23 cellular contexts compared by ENCODE assay signal in genomic region chrX:52220936-52221335, GRCh38. TPM values are rescaled to one million over a fixed set of nuclear protein-coding genes. Genes with fewer than 3 reads are reported as not detected.
DNase-seq lines count a peak whose midpoint lies in the region; ATAC-seq, FAIRE-seq and TF ChIP-seq lines count a peak whose summit lies in the region.
"Had no signal": no experiment of that assay in that cellular context is flagged by ENCODE, and none has a peak within 500 bp of the region (broad histone marks: within the 10 kb centered on the region; RNA-seq: fewer than 3 reads in every experiment).

No MANE protein-coding gene starts in this region.

- no peaks in the 10 kb centered on the region for H3K36me3 Mint-ChIP-seq in activated T-helper 1 cell treated with anti-CD3 and anti-CD28 coated beads, Interleukin-12 subunit alpha, Interleukin-12 subunit beta, Interleukin-2, Interleukin-4 antibody, amounts not matched to agents 30 ng/mL and 10 ng/mL and 1 ng/mL, durations not matched to agents 14 hours and 24 hours and 36 hours (ENCODE audit: low read depth)
- H3K36me3 Mint-ChIP-seq in neural progenitor cell, result no peaks in the 10 kb centered on the region
- H3K36me3 Mint-ChIP-seq: CD8-positive, alpha-beta T cell had no signal

- H3K27me3 Mint-ChIP-seq in activated T-helper 1 cell treated with anti-CD3 and anti-CD28 coated beads, Interleukin-12 subunit alpha, Interleukin-12 subunit beta, Interleukin-2, Interleukin-4 antibody, amounts not matched to agents 30 ng/mL and 10 ng/mL and 1 ng/mL, durations not matched to agents 14 hours and 24 hours and 36 hours (ENCODE audit: insufficient read depth), result no peaks in the 10 kb centered on the region
- peaks cover 2% of the 10 kb centered on the region for H3K27me3 Mint-ChIP-seq in neural progenitor cell (ENCODE audit: insufficient read depth, low read depth)

- FAIRE-seq in A549 (lab: Jason Lieb, UNC) (no peak), colon (lab: Jason Lieb, UNC) (peak; percentile 85)
- FAIRE-seq: A204.1, D721Med, G401.6, GM12891, GM19239 had no signal

- H3K4me1 ChIP-seq in A549 (no peaks in the 10 kb centered on the region), HCT116 (ENCODE audit: control insufficient read depth in 1 of 2, insufficient read depth in 2 of 2, low read length in 2 of 2) (no peaks in the 10 kb centered on the region), neural progenitor cell (peaks cover 6% of the 10 kb centered on the region)
- H3K4me1 ChIP-seq: BLaER1 treated with 17β-estradiol and CSF1 and Interleukin-3, amounts not matched to agents 10 nM and 100 nM; Caco-2 had no signal

- no peaks in the 10 kb centered on the region for H3F3A ChIP-seq in neural progenitor cell (ENCODE audit: low read depth)

- POLR2A ChIA-PET in A549 (lab: Yijun Ruan, JAX), result no interaction called here
- POLR2A ChIA-PET in HCT116 (lab: Charles Lee), result no interaction called here

- no peak overlapping the region for H3K27ac Mint-ChIP-seq in activated T-helper 1 cell treated with anti-CD3 and anti-CD28 coated beads, Interleukin-12 subunit alpha, Interleukin-12 subunit beta, Interleukin-2, Interleukin-4 antibody, amounts not matched to agents 30 ng/mL and 10 ng/mL and 1 ng/mL, durations not matched to agents 14 hours and 24 hours and 36 hours
- no peak overlapping the region for H3K27ac Mint-ChIP-seq in neural progenitor cell
- H3K27ac Mint-ChIP-seq: B cell; CD4-positive, alpha-beta T cell; CD8-positive, alpha-beta T cell had no signal

- DNase-seq in A549 (ENCODE audit: low read depth in 1 of 2, low spot score in 1 of 2), result no peak
- DNase-seq in HCT116 (ENCODE audit: low read depth, low spot score), result no peak
- no peak for DNase-seq in activated T-helper 1 cell treated with anti-CD3 and anti-CD28 coated beads, Interleukin-12 subunit alpha, Interleukin-12 subunit beta, Interleukin-2, Interleukin-4 antibody, amounts not matched to agents 30 ng/mL and 10 ng/mL and 1 ng/mL, durations not matched to agents 14 hours and 24 hours and 36 hours (ENCODE audit: low spot score)
- no peak for DNase-seq in neural progenitor cell (ENCODE audit: low spot score)
- no peak for DNase-seq in dermis blood vessel endothelial cell
- DNase-seq: 8988T; AML-193; Caco-2; Calu3; CD4-positive, alpha-beta T cell; CD8-positive, alpha-beta T cell; DMS79 treated with DMSO at 0.1 percent for 48 hours; GF-D8 had no signal

- no peaks in the 10 kb centered on the region for H3K4me1 Mint-ChIP-seq in activated T-helper 1 cell treated with anti-CD3 and anti-CD28 coated beads, Interleukin-12 subunit alpha, Interleukin-12 subunit beta, Interleukin-2, Interleukin-4 antibody, amounts not matched to agents 30 ng/mL and 10 ng/mL and 1 ng/mL, durations not matched to agents 14 hours and 24 hours and 36 hours (ENCODE audit: low read depth)
- H3K4me1 Mint-ChIP-seq in neural progenitor cell, result no peaks in the 10 kb centered on the region
- H3K4me1 Mint-ChIP-seq: B cell had no signal

- H3K9me2 ChIP-seq in HCT116 (ENCODE audit: insufficient read depth), result no peaks in the 10 kb centered on the region

- H3K36me3 ChIP-seq in HCT116 (ENCODE audit: control insufficient read depth in 1 of 2, insufficient read depth in 2 of 2, low read length in 2 of 2) (no peaks in the 10 kb centered on the region), neural progenitor cell (no peaks in the 10 kb centered on the region)
- H3K36me3 ChIP-seq: BLaER1 treated with 17β-estradiol and CSF1 and Interleukin-3, amounts not matched to agents 10 nM and 100 nM had no signal

- H3K79me2 ChIP-seq in HCT116 (ENCODE audit: insufficient read depth, low read length) (no peaks in the 10 kb centered on the region), neural progenitor cell (ENCODE audit: low read depth) (no peaks in the 10 kb centered on the region)

- H4K20me1 ChIP-seq in HCT116 (ENCODE audit: insufficient read depth), result no peaks in the 10 kb centered on the region
- H4K20me1 ChIP-seq in neural progenitor cell (ENCODE audit: low read depth), result no peaks in the 10 kb centered on the region
- H4K20me1 ChIP-seq: BLaER1 treated with 17β-estradiol and CSF1 and Interleukin-3, amounts not matched to agents 10 nM and 100 nM had no signal

- H3K4me3 ChIP-seq in A549 (no peak overlapping the region), HCT116 (replicated peaks in 1 of 2; ENCODE audit: low read depth in 1 of 2, low read length in 2 of 2) (no peak overlapping the region), neural progenitor cell (no peak overlapping the region)
- H3K4me3 ChIP-seq: BLaER1 treated with 17β-estradiol and CSF1 and Interleukin-3, amounts not matched to agents 10 nM and 100 nM had no signal

- H3K9me3 ChIP-seq in A549 (no peaks in the 10 kb centered on the region), HCT116 (ENCODE audit: control insufficient read depth in 1 of 2, insufficient read depth in 1 of 2, low read depth in 1 of 2, low read length in 2 of 2) (no peaks in the 10 kb centered on the region), neural progenitor cell (ENCODE audit: low read depth) (no peaks in the 10 kb centered on the region)
- H3K9me3 ChIP-seq: Caco-2 had no signal

- H3K27ac ChIP-seq in A549 (no peak overlapping the region), HCT116 (ENCODE audit: low read depth, low read length) (no peak overlapping the region), neural progenitor cell (no peak overlapping the region)
- H3K27ac ChIP-seq: BLaER1 treated with 17β-estradiol and CSF1 and Interleukin-3, amounts not matched to agents 10 nM and 100 nM; C4-2B had no signal

- H2AFZ ChIP-seq in HCT116 (ENCODE audit: low read depth, low read length, poor library complexity, severe bottlenecking) (no peak overlapping the region), neural progenitor cell (replicated peaks) (no peak overlapping the region)

- no peak for TF ChIP-seq EP300 in A549 (IDR thresholded peaks at IDR 0.05)
- no peak for TF ChIP-seq EP300 in Ishikawa (IDR thresholded peaks at IDR 0.05; ENCODE audit: borderline replicate concordance)

- H3K9ac ChIP-seq in HCT116 (ENCODE audit: low read length) (no peak overlapping the region), neural progenitor cell (no peak overlapping the region)
- H3K9ac ChIP-seq: BLaER1 treated with 17β-estradiol and CSF1 and Interleukin-3, amounts not matched to agents 10 nM and 100 nM had no signal

- H3K27me3 ChIP-seq in HCT116 (ENCODE audit: insufficient read depth, low read length), result no peaks in the 10 kb centered on the region
- H3K27me3 ChIP-seq in neural progenitor cell, result no peaks in the 10 kb centered on the region

- intact Hi-C loops in HCT116 (cut with micrococcal nuclease), result no loop called here
- intact Hi-C loops in activated T-helper 1 cell treated with anti-CD3 and anti-CD28 coated beads, Interleukin-12 subunit alpha, Interleukin-12 subunit beta, Interleukin-2, Interleukin-4 antibody, amounts not matched to agents 30 ng/mL and 10 ng/mL and 1 ng/mL, durations not matched to agents 14 hours and 24 hours and 36 hours (cut with micrococcal nuclease), result no loop called here

- H3K9me3 Mint-ChIP-seq in activated T-helper 1 cell treated with anti-CD3 and anti-CD28 coated beads, Interleukin-12 subunit alpha, Interleukin-12 subunit beta, Interleukin-2, Interleukin-4 antibody, amounts not matched to agents 30 ng/mL and 10 ng/mL and 1 ng/mL, durations not matched to agents 14 hours and 24 hours and 36 hours, result no peaks in the 10 kb centered on the region
- peaks cover 14% of the 10 kb centered on the region for H3K9me3 Mint-ChIP-seq in neural progenitor cell
- H3K9me3 Mint-ChIP-seq: CD4-positive, alpha-beta T cell had no signal

- TF ChIP-seq RAD21 in A549 (conservative IDR thresholded peaks at IDR 0.05 in 1 of 2, IDR thresholded peaks at IDR 0.05 in 1 of 2), result no peak
- TF ChIP-seq RAD21 in HCT116 (IDR thresholded peaks at IDR 0.05; ENCODE audit: low read depth), result no peak
- TF ChIP-seq RAD21 in Ishikawa (IDR thresholded peaks at IDR 0.05; ENCODE audit: low read depth), result no peak

- no peak overlapping the region for H3K4me3 Mint-ChIP-seq in activated T-helper 1 cell treated with anti-CD3 and anti-CD28 coated beads, Interleukin-12 subunit alpha, Interleukin-12 subunit beta, Interleukin-2, Interleukin-4 antibody, amounts not matched to agents 30 ng/mL and 10 ng/mL and 1 ng/mL, durations not matched to agents 14 hours and 24 hours and 36 hours
- H3K4me3 Mint-ChIP-seq in neural progenitor cell, result no peak overlapping the region
- H3K4me3 Mint-ChIP-seq: B cell; CD4-positive, alpha-beta T cell; CD8-positive, alpha-beta T cell had no signal

- ATAC-seq in A549 (no peak), HCT116 (no peak)
- ATAC-seq: CD8-positive, alpha-beta T cell had no signal

- CTCF ChIA-PET in A549 (lab: Yijun Ruan, JAX) (no interaction called here), HCT116 (lab: Charles Lee) (no interaction called here)

- RAD21 ChIA-PET in HCT116 (lab: Charles Lee; ENCODE audit: low non-redundant PET in 1 of 2, low total read pairs in 2 of 2, uncharacterized antibody in 2 of 2, unreplicated experiment in 2 of 2), result no interaction called here

- no peak for TF ChIP-seq CTCF in A549 (IDR thresholded peaks at IDR 0.05)
- TF ChIP-seq CTCF in HCT116 (IDR thresholded peaks at IDR 0.05 in 2 of 3, conservative IDR thresholded peaks at IDR 0.05 in 1 of 3; ENCODE audit: borderline replicate concordance in 1 of 3, insufficient read depth in 1 of 3, low read depth in 2 of 3, low read length in 2 of 3), result no peak
- TF ChIP-seq CTCF in neural progenitor cell (IDR thresholded peaks at IDR 0.05), result no peak

- TF ChIP-seq POLR2A in A549 (IDR thresholded peaks at IDR 0.05; ENCODE audit: low read length) (no peak), HCT116 (IDR thresholded peaks at IDR 0.05; ENCODE audit: borderline replicate concordance, extremely low read depth, insufficient read depth, insufficient read length) (no peak)

- no TSS peak for BruUV-seq in HCT116 (replicated peaks; lab: Mats Ljungman, UMichigan)

- H3K4me2 ChIP-seq in A549 (no peak overlapping the region), HCT116 (ENCODE audit: low read length) (no peak overlapping the region), neural progenitor cell (no peak overlapping the region)
- H3K4me2 ChIP-seq: BLaER1 treated with 17β-estradiol and CSF1 and Interleukin-3, amounts not matched to agents 10 nM and 100 nM had no signal

TF ChIP-seq in HCT116, 20 proteins besides CTCF, POLR2A, EP300 and RAD21 (continues in another document):
- no peak for TF ChIP-seq ZFX (IDR thresholded peaks at IDR 0.05)

RNA-seq across cellular contexts. Expression of gene MAGED4, which starts 36.2 kb away (rescaled TPM):
- polyA plus RNA-seq in A549 (2011; rRNA removed) (3.5 and 6.0 TPM in 2 replicates), A549 (2017; fragmentation: RNase III; extraction: RNeasy Plus Mini Kit Qiagen cat#74134 plus additional on column Dnase treatment) (11.6 to 14.9 TPM (median 11.7 TPM) in 3 replicates)
- 4.0 and 4.3 TPM in 2 replicates for polyA plus RNA-seq in A549 (2012; cell fraction: cytosol; rRNA removed)
- 25.1 and 28.7 TPM in 2 replicates for polyA plus RNA-seq in A549 (2012; cell fraction: nucleus; rRNA removed)
- 1.1 and 5.6 TPM in 2 replicates for polyA minus RNA-seq in A549 (2011; rRNA and poly(A)+ RNA removed)
- total RNA-seq in HCT116 (2021; ENCODE audit: unreplicated experiment) (not detected), neural progenitor cell (ENCODE audit: low replicate concordance) (48.2 and 68.0 TPM in 2 replicates), dermis blood vessel endothelial cell (28.2 and 28.9 TPM in 2 replicates)
- not detected in 2 replicates for polyA plus RNA-seq in HCT116 (2012)
- total RNA-seq in activated T-helper 1 cell treated with anti-CD3 and anti-CD28 coated beads, Interleukin-12 subunit alpha, Interleukin-12 subunit beta, Interleukin-2, Interleukin-4 antibody, amounts not matched to agents 30 ng/mL and 10 ng/mL and 1 ng/mL, durations not matched to agents 14 hours and 24 hours and 36 hours, result not detected in 2 replicates
- total RNA-seq: Caco-2 had no signal

Comparison
In these comparisons a context has a peak if more than half of its experiments do, and no peak if none do; other contexts are left out.
1. RNA of gene MAGED4, which starts 36.2 kb away (total RNA-seq): 48.2 to 68.0 TPM in neural progenitor cell and 28.2 to 28.9 TPM in dermis blood vessel endothelial cell; not detected in activated T-helper 1 cell treated with anti-CD3 and anti-CD28 coated beads, Interleukin-12 subunit alpha, Interleukin-12 subunit beta, Interleukin-2, Interleukin-4 antibody, amounts not matched to agents 30 ng/mL and 10 ng/mL and 1 ng/mL, durations not matched to agents 14 hours and 24 hours and 36 hours and not detected in HCT116 (single experiment); every median in the first group is over 10 times any median in the second.
2. Of the 6 proteins assayed by ChIP-seq in both A549 and HCT116: peak only in A549: none; only in HCT116: none; in both: REST; in neither: 5.